ENCODE assay signal across 8 cellular contexts in the genomic region with DNA sequence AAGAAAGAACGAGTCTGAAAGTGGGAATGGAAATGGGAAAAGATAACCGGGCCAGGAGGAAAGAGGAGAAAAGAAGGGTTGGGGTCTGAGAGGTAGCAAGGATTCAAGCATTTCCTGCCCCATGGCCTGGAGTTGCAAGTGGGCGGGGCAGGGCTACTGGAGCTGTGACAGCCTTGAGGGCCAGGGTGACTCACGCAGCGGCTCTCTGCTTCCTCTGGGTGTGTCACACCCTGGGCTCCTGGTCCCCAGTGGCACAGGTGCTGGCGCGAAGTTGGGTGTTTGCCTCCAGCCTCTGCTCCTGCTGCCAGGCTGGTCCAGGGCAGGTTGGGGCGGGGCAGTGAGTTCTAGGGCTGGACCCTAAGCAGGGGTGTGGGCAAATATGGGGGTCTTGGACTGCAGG. TPM values are rescaled to one million over a fixed set of nuclear protein-coding genes. Genes with fewer than 3 reads are reported as not detected.
A peak's percentile ranks its signal among the peaks of the same experiment; 100 is the strongest.
DNase-seq lines count a peak whose midpoint lies in the region; ATAC-seq, FAIRE-seq and TF ChIP-seq lines count a peak whose summit lies in the region.

No MANE protein-coding gene starts in this region.

- H3K79me2 ChIP-seq in GM23338 (replicated peaks; ENCODE audit: insufficient read depth): no peaks in the 10 kb centered on the region

- H3K36me3 Mint-ChIP-seq in GM23338 (ENCODE audit: low read depth): no peaks in the 10 kb centered on the region
- no peaks in the 10 kb centered on the region for H3K36me3 Mint-ChIP-seq in neural crest cell (ENCODE audit: low read depth)

- H3K4me3 ChIP-seq in GM23338 (no peak overlapping the region), vagina (no peak overlapping the region)

- H3K9me2 ChIP-seq in GM23338 (ENCODE audit: insufficient read depth): no peaks in the 10 kb centered on the region

- peaks cover 24% of the 10 kb centered on the region for H3K27me3 Mint-ChIP-seq in GM23338 (ENCODE audit: insufficient read depth, low read depth, poor library complexity)
- no peaks in the 10 kb centered on the region for H3K27me3 Mint-ChIP-seq in neural crest cell (ENCODE audit: low read depth)

- DNase-seq in GM23338 (ENCODE audit: low spot score): peak; percentile 63
- peak; percentile 79 for DNase-seq in NCI-H69 (lab: John Stamatoyannopoulos, UW)
- DNase-seq in activated effector memory CD4-positive, alpha-beta T cell treated with Interleukin-2 at 50 U/mL for 16 hours: peak; percentile 59
- no peak for DNase-seq in neural crest cell (ENCODE audit: low read depth, low spot score)
- DNase-seq in vagina (ENCODE audit: extremely low spot score in 2 of 2): no peak
- DNase-seq in GM12891 (ENCODE audit: insufficient read length, low spot score): no peak

- H3K4me1 ChIP-seq in GM23338 (ENCODE audit: insufficient read depth) (no peaks in the 10 kb centered on the region), vagina (peaks cover 9% of the 10 kb centered on the region)

- H3K4me1 Mint-ChIP-seq in GM23338 (peaks cover 17% of the 10 kb centered on the region), neural crest cell (peaks cover 41% of the 10 kb centered on the region)

- H3K4me2 ChIP-seq in GM23338: no peak overlapping the region

- H3K9me3 Mint-ChIP-seq in GM23338: no peaks in the 10 kb centered on the region
- no peaks in the 10 kb centered on the region for H3K9me3 Mint-ChIP-seq in neural crest cell

- H3K9me3 ChIP-seq in vagina: no peaks in the 10 kb centered on the region

- ATAC-seq in GM23338: no peak
- no peak for ATAC-seq in GM18511 (IDR thresholded peaks at IDR 0.05; ENCODE audit: unreplicated experiment)
- no peak for ATAC-seq in HG03342 (IDR thresholded peaks at IDR 0.05; ENCODE audit: unreplicated experiment)

- FAIRE-seq in GM12891 (lab: Jason Lieb, UNC): no peak

- H3K4me3 Mint-ChIP-seq in GM23338: no peak overlapping the region
- H3K4me3 Mint-ChIP-seq in neural crest cell: peak overlapping the region; percentile 13

- no peaks in the 10 kb centered on the region for H3F3A ChIP-seq in GM23338 (replicated peaks; ENCODE audit: low read depth)

- H3K36me3 ChIP-seq in GM23338 (ENCODE audit: insufficient read depth): no peaks in the 10 kb centered on the region
- no peaks in the 10 kb centered on the region for H3K36me3 ChIP-seq in vagina

- no peaks in the 10 kb centered on the region for H4K20me1 ChIP-seq in GM23338 (replicated peaks; ENCODE audit: insufficient read depth)

- H3K27ac Mint-ChIP-seq in GM23338: no peak overlapping the region
- no peak overlapping the region for H3K27ac Mint-ChIP-seq in neural crest cell (ENCODE audit: unreplicated experiment)

- H3K27me3 ChIP-seq in GM23338 (ENCODE audit: insufficient read depth) (peaks cover 21% of the 10 kb centered on the region), vagina (no peaks in the 10 kb centered on the region)

- H3K27ac ChIP-seq in GM23338 (ENCODE audit: low read depth) (no peak overlapping the region), vagina (no peak overlapping the region)

- TF ChIP-seq CTCF in GM23338 (conservative IDR thresholded peaks at IDR 0.05; ENCODE audit: low read depth in 2 of 2): no peak
- no peak for TF ChIP-seq CTCF in neural crest cell (conservative IDR thresholded peaks at IDR 0.05)
- TF ChIP-seq CTCF in vagina (IDR thresholded peaks at IDR 0.05): no peak

- intact Hi-C loops in vagina (cut with DNase I): loop anchor here (10.0 kb wide), 1 partner anchor 263 kb away; no protein-coding TSS in a partner anchor

- TF ChIP-seq POLR2A in vagina (IDR thresholded peaks at IDR 0.05) (no peak), GM12891 (IDR thresholded peaks at IDR 0.05; ENCODE audit: low read depth, low read length) (no peak)

- H2AFZ ChIP-seq in GM23338: no peak overlapping the region

TF ChIP-seq in GM23338, 12 proteins besides CTCF, POLR2A, EP300 and RAD21 (continues in another document):
- TF ChIP-seq, protein P1, sequence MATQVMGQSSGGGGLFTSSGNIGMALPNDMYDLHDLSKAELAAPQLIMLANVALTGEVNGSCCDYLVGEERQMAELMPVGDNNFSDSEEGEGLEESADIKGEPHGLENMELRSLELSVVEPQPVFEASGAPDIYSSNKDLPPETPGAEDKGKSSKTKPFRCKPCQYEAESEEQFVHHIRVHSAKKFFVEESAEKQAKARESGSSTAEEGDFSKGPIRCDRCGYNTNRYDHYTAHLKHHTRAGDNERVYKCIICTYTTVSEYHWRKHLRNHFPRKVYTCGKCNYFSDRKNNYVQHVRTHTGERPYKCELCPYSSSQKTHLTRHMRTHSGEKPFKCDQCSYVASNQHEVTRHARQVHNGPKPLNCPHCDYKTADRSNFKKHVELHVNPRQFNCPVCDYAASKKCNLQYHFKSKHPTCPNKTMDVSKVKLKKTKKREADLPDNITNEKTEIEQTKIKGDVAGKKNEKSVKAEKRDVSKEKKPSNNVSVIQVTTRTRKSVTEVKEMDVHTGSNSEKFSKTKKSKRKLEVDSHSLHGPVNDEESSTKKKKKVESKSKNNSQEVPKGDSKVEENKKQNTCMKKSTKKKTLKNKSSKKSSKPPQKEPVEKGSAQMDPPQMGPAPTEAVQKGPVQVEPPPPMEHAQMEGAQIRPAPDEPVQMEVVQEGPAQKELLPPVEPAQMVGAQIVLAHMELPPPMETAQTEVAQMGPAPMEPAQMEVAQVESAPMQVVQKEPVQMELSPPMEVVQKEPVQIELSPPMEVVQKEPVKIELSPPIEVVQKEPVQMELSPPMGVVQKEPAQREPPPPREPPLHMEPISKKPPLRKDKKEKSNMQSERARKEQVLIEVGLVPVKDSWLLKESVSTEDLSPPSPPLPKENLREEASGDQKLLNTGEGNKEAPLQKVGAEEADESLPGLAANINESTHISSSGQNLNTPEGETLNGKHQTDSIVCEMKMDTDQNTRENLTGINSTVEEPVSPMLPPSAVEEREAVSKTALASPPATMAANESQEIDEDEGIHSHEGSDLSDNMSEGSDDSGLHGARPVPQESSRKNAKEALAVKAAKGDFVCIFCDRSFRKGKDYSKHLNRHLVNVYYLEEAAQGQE (IDR thresholded peaks at IDR 0.05; ENCODE audit: unreplicated experiment): no peak
- TF ChIP-seq NANOG (IDR thresholded peaks at IDR 0.05; ENCODE audit: borderline replicate concordance) (no peak), ZNF331 (CRISPR knock-in tag; IDR thresholded peaks at IDR 0.05; ENCODE audit: low read depth) (no peak), EZH2phosphoT487 (IDR thresholded peaks at IDR 0.05; ENCODE audit: unreplicated experiment) (no peak), STAT1 (IDR thresholded peaks at IDR 0.05; ENCODE audit: unreplicated experiment) (no peak)

TF ChIP-seq in GM12891, 5 proteins besides CTCF, POLR2A, EP300 and RAD21:
- TF ChIP-seq TAF1 (IDR thresholded peaks at IDR 0.05; ENCODE audit: low read depth, low read length) (no peak), PAX5 (IDR thresholded peaks at IDR 0.05; ENCODE audit: insufficient read depth, low read length, severe bottlenecking) (no peak), POLR2AphosphoS5 (IDR thresholded peaks at IDR 0.05; ENCODE audit: low read depth, low read length) (no peak), SPI1 (IDR thresholded peaks at IDR 0.05; ENCODE audit: low read depth, low read length) (no peak), POU2F2 (IDR thresholded peaks at IDR 0.05; ENCODE audit: low read depth, low read length) (no peak)

RNA-seq across cellular contexts. Expression of a gene that starts 3.3 kb away (rescaled TPM):
- total RNA-seq in GM23338 (2014; rRNA removed; shearing (Covaris generic)): 3.3 and 4.2 TPM in 2 replicates
- 0.56 and 0.60 TPM in 2 replicates for polyA plus RNA-seq in GM23338 (2016; fragmentation: Nextera tagmentation; extraction: Ambion mirVana)
- total RNA-seq in neural crest cell (16.4 and 17.5 TPM in 2 replicates), vagina (1.7 TPM)
- polyA plus RNA-seq in GM12891 (2012; ENCODE audit: low read depth, missing spikeins): not detected

RNA-seq across cellular contexts. Expression of a gene that starts 46.9 kb away (rescaled TPM):
- not detected in 2 replicates for total RNA-seq in GM23338 (2014; rRNA removed; shearing (Covaris generic))
- polyA plus RNA-seq in GM23338 (2016; fragmentation: Nextera tagmentation; extraction: Ambion mirVana): not detected in 2 replicates
- total RNA-seq in neural crest cell: not detected in 2 replicates
- total RNA-seq in vagina: 8.3 TPM
- not detected for polyA plus RNA-seq in GM12891 (2012; ENCODE audit: low read depth, missing spikeins)

Comparison
In these comparisons a context has a peak if more than half of its experiments do, and no peak if none do; other contexts are left out.
1. DNase-seq: peak in GM23338 (single experiment), NCI-H69 (single experiment) and activated effector memory CD4-positive, alpha-beta T cell treated with Interleukin-2 at 50 U/mL for 16 hours (single experiment); none in neural crest cell (single experiment), vagina (0 of 2) and GM12891 (single experiment).